Comparison of ENCODE assay signal across 25 cellular contexts in the genomic region with DNA sequence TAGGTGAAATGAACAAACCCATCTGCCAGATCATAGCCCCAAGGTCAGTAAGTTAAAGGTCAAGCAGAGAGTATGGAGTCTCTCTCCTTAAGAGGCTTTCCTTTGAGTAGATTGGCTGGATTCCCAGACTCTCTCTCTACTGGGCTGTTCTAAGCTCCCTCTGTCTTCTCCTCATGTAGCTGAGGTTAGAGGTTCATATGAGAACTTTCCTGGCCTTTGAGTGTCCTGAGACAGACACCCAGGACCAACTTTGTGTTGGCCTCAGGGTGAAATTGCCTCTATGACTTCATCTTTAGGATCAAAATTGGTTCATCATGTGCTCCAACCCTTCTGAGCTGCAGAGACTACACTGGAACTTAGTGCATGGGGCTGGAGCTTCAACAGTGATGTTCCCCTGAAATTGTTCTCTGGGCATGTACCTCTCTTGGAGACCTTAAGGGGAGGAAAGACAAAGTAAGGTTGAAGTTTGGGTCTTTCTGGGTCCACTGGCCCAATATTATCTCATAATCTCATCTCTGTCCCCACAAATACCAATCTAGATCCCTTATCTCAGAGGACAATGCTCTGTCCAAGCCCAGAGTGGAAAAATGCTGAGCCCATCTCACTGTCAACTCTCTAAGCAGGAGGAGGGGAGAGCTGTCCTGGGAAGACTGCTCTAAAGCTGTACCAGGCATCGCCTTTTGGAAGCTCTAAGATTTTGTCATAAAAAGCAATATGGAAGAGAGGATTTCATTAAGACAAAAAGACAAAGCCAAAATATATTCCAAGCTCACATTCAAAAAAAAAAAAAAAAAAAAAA.
DNase-seq lines count a peak whose midpoint lies in the region; ATAC-seq, FAIRE-seq and TF ChIP-seq lines count a peak whose summit lies in the region.
"Had no signal": no experiment of that assay in that cellular context is flagged by ENCODE, and none has a peak within 500 bp of the region (broad histone marks: within the 10 kb centered on the region; RNA-seq: fewer than 3 reads in every experiment).

No MANE protein-coding gene starts in this region.

- ATAC-seq in HepG2 (no peak), right lobe of liver (no peak), GM18519 (IDR thresholded peaks at IDR 0.05; ENCODE audit: low FRiP score, unreplicated experiment) (no peak)
- no peak for ATAC-seq in naive thymus-derived CD4-positive, alpha-beta T cell
- ATAC-seq: activated CD8-positive, alpha-beta memory T cell treated with anti-CD3 and anti-CD28 coated beads, Interleukin-2, amount 10 ng/mL, durations not matched to agents 7 days and 5 days; mucosa of descending colon; T-cell; upper lobe of right lung had no signal

- H3K9me3 ChIP-seq in HepG2 (ENCODE audit: low read length) (no peaks in the 10 kb centered on the region), right lobe of liver (no peaks in the 10 kb centered on the region), astrocyte (ENCODE audit: insufficient read depth, low read depth, low read length) (peaks cover 9% of the 10 kb centered on the region)
- no peaks in the 10 kb centered on the region for H3K9me3 ChIP-seq in naive thymus-derived CD4-positive, alpha-beta T cell (ENCODE audit: control insufficient read depth in 2 of 3, low read length in 3 of 3)
- H3K9me3 ChIP-seq: mucosa of descending colon, upper lobe of right lung had no signal

- no peak overlapping the region for H3K4me2 ChIP-seq in HepG2 (ENCODE audit: low read depth, low read length)
- H3K4me2 ChIP-seq in astrocyte (ENCODE audit: low read length), result peak overlapping the region; percentile 61

- H4K20me1 ChIP-seq in HepG2 (ENCODE audit: insufficient read depth, low read length) (no peaks in the 10 kb centered on the region), astrocyte (ENCODE audit: insufficient read depth, low read length) (no peaks in the 10 kb centered on the region)

- H3K4me3 Mint-ChIP-seq in astrocyte (ENCODE audit: unreplicated experiment), result no peak overlapping the region
- H3K4me3 Mint-ChIP-seq in naive thymus-derived CD4-positive, alpha-beta T cell, result no peak overlapping the region
- H3K4me3 Mint-ChIP-seq: activated CD8-positive, alpha-beta memory T cell treated with anti-CD3 and anti-CD28 coated beads, Interleukin-2, amount 10 ng/mL, durations not matched to agents 7 days and 5 days; activated naive CD8-positive, alpha-beta T cell; IgD-negative memory B cell; immature natural killer cell; T-cell had no signal

- 0 out of 2 replicates have a peak overlapping the region, but pooled peaks have one; percentile 2 for H3K9ac ChIP-seq in HepG2 (ENCODE audit: insufficient read depth, low read depth, low read length)
- peak overlapping the region; percentile 31 for H3K9ac ChIP-seq in astrocyte (ENCODE audit: low read length)

- no peak for TF ChIP-seq CTCF in HepG2 (CRISPR knock-in tag; IDR thresholded peaks at IDR 0.05)
- TF ChIP-seq CTCF in right lobe of liver (IDR thresholded peaks at IDR 0.05), result no peak
- TF ChIP-seq CTCF in astrocyte (IDR thresholded peaks at IDR 0.05; ENCODE audit: insufficient read depth, low read depth, low read length), result no peak

- peaks cover 53% of the 10 kb centered on the region for H3K4me1 Mint-ChIP-seq in astrocyte (ENCODE audit: low read depth, unreplicated experiment)
- no peaks in the 10 kb centered on the region for H3K4me1 Mint-ChIP-seq in naive thymus-derived CD4-positive, alpha-beta T cell
- H3K4me1 Mint-ChIP-seq: activated CD8-positive, alpha-beta memory T cell treated with anti-CD3 and anti-CD28 coated beads, Interleukin-2, amount 10 ng/mL, durations not matched to agents 7 days and 5 days; IgD-negative memory B cell; immature natural killer cell; T-cell had no signal

- H3K4me3 ChIP-seq in HepG2 (replicated peaks in 1 of 3; ENCODE audit: insufficient read depth in 1 of 3, low read depth in 2 of 3, low read length in 3 of 3), result no peak overlapping the region
- no peak overlapping the region for H3K4me3 ChIP-seq in right lobe of liver
- H3K4me3 ChIP-seq in astrocyte (ENCODE audit: insufficient read depth, low read depth, low read length), result no peak overlapping the region
- no peak overlapping the region for H3K4me3 ChIP-seq in naive thymus-derived CD4-positive, alpha-beta T cell (ENCODE audit: low read length)
- H3K4me3 ChIP-seq: mucosa of descending colon, upper lobe of right lung had no signal

- CTCF ChIA-PET in HepG2 (lab: Yijun Ruan, JAX; ENCODE audit: low intra/inter-chr PET ratio, low total read pairs), result interaction anchor here (0.6 kb wide), 1 partner anchor 121 kb away, joined by 3 read pairs; no protein-coding TSS in a partner anchor
- CTCF ChIA-PET in naive thymus-derived CD4-positive, alpha-beta T cell (lab: Charles Lee), result no interaction called here

- TF ChIP-seq POLR2A in HepG2 (IDR thresholded peaks at IDR 0.05; ENCODE audit: insufficient read depth in 1 of 2, low read depth in 2 of 2, low read length in 2 of 2) (no peak), right lobe of liver (IDR thresholded peaks at IDR 0.05) (no peak)

- H3K27me3 ChIP-seq in HepG2 (ENCODE audit: control insufficient read depth in 1 of 2, insufficient read depth in 2 of 2, low read length in 2 of 2) (no peaks in the 10 kb centered on the region), right lobe of liver (no peaks in the 10 kb centered on the region), astrocyte (ENCODE audit: insufficient read depth, low read length) (no peaks in the 10 kb centered on the region)
- no peaks in the 10 kb centered on the region for H3K27me3 ChIP-seq in naive thymus-derived CD4-positive, alpha-beta T cell (ENCODE audit: control insufficient read depth in 2 of 2, insufficient read depth in 2 of 2, low read length in 2 of 2)
- H3K27me3 ChIP-seq: upper lobe of right lung had no signal

- peak overlapping the region; percentile 60 for H3K27ac Mint-ChIP-seq in astrocyte (ENCODE audit: unreplicated experiment)
- no peak overlapping the region for H3K27ac Mint-ChIP-seq in naive thymus-derived CD4-positive, alpha-beta T cell
- H3K27ac Mint-ChIP-seq: activated CD8-positive, alpha-beta memory T cell treated with anti-CD3 and anti-CD28 coated beads, Interleukin-2, amount 10 ng/mL, durations not matched to agents 7 days and 5 days; activated naive CD8-positive, alpha-beta T cell; IgD-negative memory B cell; T-cell had no signal

- H3K27ac ChIP-seq in HepG2 (ENCODE audit: extremely low read length, insufficient read depth, low read length), result peak overlapping the region; percentile 94
- H3K27ac ChIP-seq in right lobe of liver, result no peak overlapping the region
- H3K27ac ChIP-seq in astrocyte (ENCODE audit: low read depth, low read length), result peak overlapping the region; percentile 75
- H3K27ac ChIP-seq in naive thymus-derived CD4-positive, alpha-beta T cell (ENCODE audit: low read depth, low read length), result no peak overlapping the region
- H3K27ac ChIP-seq: HL-60, upper lobe of right lung had no signal

- peaks cover 3% of the 10 kb centered on the region for H3K9me3 Mint-ChIP-seq in astrocyte (ENCODE audit: unreplicated experiment)
- peaks cover 0 to 2% (median 0%) of the 10 kb centered on the region in 11 donors for H3K9me3 Mint-ChIP-seq in naive thymus-derived CD4-positive, alpha-beta T cell
- H3K9me3 Mint-ChIP-seq: IgD-negative memory B cell, immature natural killer cell, T-cell had no signal

- DNase-seq in HepG2 (ENCODE audit: low spot score), result no peak
- no peak for DNase-seq in right lobe of liver
- no peak for DNase-seq in astrocyte (ENCODE audit: low read depth)
- DNase-seq in iris pigment epithelial cell (ENCODE audit: low read depth), result peak; percentile 49
- no peak for DNase-seq in COR-L47 (lab: John Stamatoyannopoulos, UW)
- DNase-seq in naive thymus-derived CD4-positive, alpha-beta T cell, result no peak
- DNase-seq in activated CD4-positive, alpha-beta T cell treated with anti-CD3 and anti-CD28 coated beads for 48 hours, result no peak
- DNase-seq: activated CD4-positive, alpha-beta T cell treated with anti-CD3 and anti-CD28 coated beads for 4 hours; activated CD8-positive, alpha-beta memory T cell treated with anti-CD3 and anti-CD28 coated beads, Interleukin-2, amount 10 ng/mL, durations not matched to agents 7 days and 5 days; C1 segment of cervical spinal cord; immature natural killer cell; mucosa of descending colon; NCI-H1436 treated with DMSO at 0.1 percent for 48 hours; NCI-H524 treated with DMSO at 0.1 percent for 48 hours; nucleus accumbens; retina; Right ventricle myocardium superior; T-cell; upper lobe of right lung had no signal

- H3K36me3 ChIP-seq in HepG2 (replicated peaks in 1 of 2; ENCODE audit: control insufficient read depth in 1 of 2, insufficient read depth in 2 of 2, low read length in 2 of 2), result no peaks in the 10 kb centered on the region
- no peaks in the 10 kb centered on the region for H3K36me3 ChIP-seq in right lobe of liver
- H3K36me3 ChIP-seq in astrocyte (ENCODE audit: insufficient read depth, low read length), result no peaks in the 10 kb centered on the region
- no peaks in the 10 kb centered on the region for H3K36me3 ChIP-seq in naive thymus-derived CD4-positive, alpha-beta T cell (ENCODE audit: control insufficient read depth in 2 of 3, insufficient read depth in 3 of 3, low read length in 3 of 3)
- H3K36me3 ChIP-seq: upper lobe of right lung had no signal

- H3K36me3 Mint-ChIP-seq in astrocyte (ENCODE audit: low read depth, unreplicated experiment), result no peaks in the 10 kb centered on the region
- no peaks in the 10 kb centered on the region for H3K36me3 Mint-ChIP-seq in naive thymus-derived CD4-positive, alpha-beta T cell
- H3K36me3 Mint-ChIP-seq: activated CD8-positive, alpha-beta memory T cell treated with anti-CD3 and anti-CD28 coated beads, Interleukin-2, amount 10 ng/mL, durations not matched to agents 7 days and 5 days; activated naive CD8-positive, alpha-beta T cell; IgD-negative memory B cell; immature natural killer cell; T-cell had no signal

- no peak for TF ChIP-seq RAD21 in HepG2 (CRISPR knock-in tag; IDR thresholded peaks at IDR 0.05)

- 91% methylated on average over 1 of the region's 1 CpG for WGBS in HepG2 (ENCODE audit: low lambda C conversion rate)
- WGBS in right lobe of liver (ENCODE audit: insufficient coverage, low coverage, low lambda C conversion rate, missing lambda C conversion rate), result 100% methylated on average over 1 of the region's 1 CpG

- H2AFZ ChIP-seq in HepG2 (ENCODE audit: low read length) (no peak overlapping the region), astrocyte (ENCODE audit: low read depth, low read length) (no peak overlapping the region)

- FAIRE-seq in HepG2 (lab: Jason Lieb, UNC) (no peak), astrocyte (lab: Jason Lieb, UNC) (peak; percentile 72)
- FAIRE-seq: A204.1, GM12891 had no signal

- no TSS peak for BruUV-seq in HepG2 (replicated peaks; lab: Mats Ljungman, UMichigan)

- TF ChIP-seq EP300 in HepG2 (IDR thresholded peaks at IDR 0.05; ENCODE audit: low read depth in 2 of 2, low read length in 2 of 2), result no peak
- TF ChIP-seq EP300 in HepG2 (CRISPR knock-in tag; IDR thresholded peaks at IDR 0.05; ENCODE audit: borderline replicate concordance), result no peak

- POLR2A ChIA-PET in HepG2 (lab: Yijun Ruan, JAX), result interaction anchor here (0.7 to 11.7 kb wide), 13 partner anchors 13 to 331 kb away, joined by 3 to 484 read pairs (median 4); no protein-coding TSS in a partner anchor
- POLR2A ChIA-PET in naive thymus-derived CD4-positive, alpha-beta T cell (lab: Charles Lee), result no interaction called here

- intact Hi-C loops in HepG2 (cut with micrococcal nuclease; ENCODE audit: unreplicated experiment) (no loop called here), right lobe of liver (cut with DNase I) (no loop called here)
- intact Hi-C loops in naive thymus-derived CD4-positive, alpha-beta T cell (cut with micrococcal nuclease), result no loop called here

- H3K4me1 ChIP-seq in HepG2 (ENCODE audit: insufficient read depth, low read length) (peaks cover 77% of the 10 kb centered on the region), right lobe of liver (peaks cover 0 to 44% (median 7%) of the 10 kb centered on the region in 4 donors), astrocyte (ENCODE audit: insufficient read depth, low read length) (peaks cover 59% of the 10 kb centered on the region)
- no peaks in the 10 kb centered on the region for H3K4me1 ChIP-seq in naive thymus-derived CD4-positive, alpha-beta T cell (ENCODE audit: control insufficient read depth in 2 of 2, insufficient read depth in 2 of 2, low read length in 2 of 2)
- H3K4me1 ChIP-seq: upper lobe of right lung had no signal

- no peaks in the 10 kb centered on the region for H3K27me3 Mint-ChIP-seq in astrocyte (ENCODE audit: low read depth, unreplicated experiment)
- peaks cover 3 to 17% (median 10%) of the 10 kb centered on the region in 5 donors for H3K27me3 Mint-ChIP-seq in naive thymus-derived CD4-positive, alpha-beta T cell
- H3K27me3 Mint-ChIP-seq: activated CD8-positive, alpha-beta memory T cell treated with anti-CD3 and anti-CD28 coated beads, Interleukin-2, amount 10 ng/mL, durations not matched to agents 7 days and 5 days; IgD-negative memory B cell had no signal

- H3K79me2 ChIP-seq in HepG2 (ENCODE audit: insufficient read depth, low read length) (no peaks in the 10 kb centered on the region), astrocyte (ENCODE audit: insufficient read depth, low read length) (no peaks in the 10 kb centered on the region)

- in situ Hi-C loops in HepG2 (cut with HindIII; ENCODE audit: extremely low pct_ligation_motif_present, low pct_unique_long_range_greater_than_20kb), result no loop called here

Comparison
In these comparisons a context has a peak if more than half of its experiments do, and no peak if none do; other contexts are left out.
1. H3K27ac ChIP-seq: peak in HepG2 (single experiment) and astrocyte (single experiment); none in right lobe of liver (0 of 3) and naive thymus-derived CD4-positive, alpha-beta T cell (single experiment).